ENCODE assay signal across 14 cellular contexts in genomic region chr7:103843689-103844480, GRCh38.
DNase-seq lines count a peak whose midpoint lies in the region; ATAC-seq and TF ChIP-seq lines count a peak whose summit lies in the region.
"Had no signal": no experiment of that assay in that cellular context is flagged by ENCODE, and none has a peak within 500 bp of the region (broad histone marks: within the 10 kb centered on the region; RNA-seq: fewer than 3 reads in every experiment).

No MANE protein-coding gene starts in this region.

- no peak overlapping the region for H2BK15ac ChIP-seq in neuronal stem cell (ENCODE audit: low read length)

- H4K91ac ChIP-seq in neuronal stem cell (ENCODE audit: low read depth, low read length, poor library complexity) = no peak overlapping the region

- no peak overlapping the region for H2BK120ac ChIP-seq in neuronal stem cell (ENCODE audit: low read depth, low read length)

- H2BK5ac ChIP-seq in neuronal stem cell (ENCODE audit: low read length) = no peak overlapping the region

- no peaks in the 10 kb centered on the region for H3K9me3 ChIP-seq in neuronal stem cell (replicated peaks in 1 of 2; ENCODE audit: control insufficient read depth in 2 of 2, insufficient read depth in 1 of 2, low read depth in 1 of 2, low read length in 2 of 2)

- H4K8ac ChIP-seq in neuronal stem cell (ENCODE audit: low read depth, low read length) = no peak overlapping the region

- no peaks in the 10 kb centered on the region for H3K27me3 ChIP-seq in neuronal stem cell (ENCODE audit: control insufficient read depth in 3 of 3, insufficient read depth in 3 of 3, low read depth in 1 of 3, low read length in 3 of 3)

- no peak overlapping the region for H3K14ac ChIP-seq in neuronal stem cell (ENCODE audit: low read length)

- no peaks in the 10 kb centered on the region for H3K36me3 ChIP-seq in neuronal stem cell (replicated peaks in 1 of 2; ENCODE audit: control insufficient read depth in 2 of 2, insufficient read depth in 2 of 2, low read length in 2 of 2)

- no peaks in the 10 kb centered on the region for H3K4me1 ChIP-seq in neuronal stem cell (ENCODE audit: control insufficient read depth in 2 of 2, insufficient read depth in 1 of 2, low read depth in 1 of 2, low read length in 2 of 2)

- H3K27ac ChIP-seq in neuronal stem cell (replicated peaks; ENCODE audit: low read length) = no peak overlapping the region
- H3K27ac ChIP-seq: GM23248 had no signal

- H2BK12ac ChIP-seq in neuronal stem cell (ENCODE audit: low read length) = no peak overlapping the region

- TF ChIP-seq POLR2A in erythroblast (IDR thresholded peaks at IDR 0.05; ENCODE audit: low read length) = no peak

- no peak overlapping the region for H3K4ac ChIP-seq in neuronal stem cell (ENCODE audit: low read length)

- no peak overlapping the region for H2AFZ ChIP-seq in neuronal stem cell (ENCODE audit: low read length)
- H2AFZ ChIP-seq: GM23248 had no signal

- H3K9ac ChIP-seq in neuronal stem cell (ENCODE audit: low read depth, low read length, poor library complexity) = no peak overlapping the region
- H3K9ac ChIP-seq: GM23248 had no signal

- no peak overlapping the region for H3K4me2 ChIP-seq in neuronal stem cell (ENCODE audit: insufficient read depth, low read length, poor library complexity, severe bottlenecking)

- DNase-seq in NCI-H69 (lab: John Stamatoyannopoulos, UW) (peak; percentile 66), OCI-M1 (lab: John Stamatoyannopoulos, UW) (peak; percentile 76), erythroblast (lab: John Stamatoyannopoulos, UW) (peak; percentile 87 to 92), neuronal stem cell (ENCODE audit: low spot score) (no peak), SHP77 (lab: John Stamatoyannopoulos, UW) (no peak)
- DNase-seq: C1 segment of cervical spinal cord; Calu3; CD4-positive, alpha-beta T cell; DMS 273 treated with DMSO at 0.1 percent for 48 hours; GM23248 had no signal

- no peak overlapping the region for H2AK5ac ChIP-seq in neuronal stem cell (ENCODE audit: low read depth, low read length)

- peak overlapping the region; percentile 73 for H3K23ac ChIP-seq in neuronal stem cell (ENCODE audit: low read depth, low read length, poor library complexity)

- no peaks in the 10 kb centered on the region for H3K79me1 ChIP-seq in neuronal stem cell (ENCODE audit: low read depth, low read length)

- no peak overlapping the region for H3K4me3 ChIP-seq in neuronal stem cell (ENCODE audit: low read length in 2 of 2)
- H3K4me3 ChIP-seq: GM12878, GM23248 had no signal

- no peak overlapping the region for H3K18ac ChIP-seq in neuronal stem cell (ENCODE audit: low read length)

- ATAC-seq in HG03025 (IDR thresholded peaks at IDR 0.05; ENCODE audit: low FRiP score, unreplicated experiment) (no peak), HG02970 (IDR thresholded peaks at IDR 0.05; ENCODE audit: low FRiP score, unreplicated experiment) (no peak)
- ATAC-seq: GM12878, HCT116 had no signal

- no CpG with 5 or more reads among the region's 2 CpGs for WGBS in neuronal stem cell (ENCODE audit: extremely low coverage in 2 of 2, insufficient read length in 2 of 2, insufficient replicate concordance in 1 of 2), 2 donors

Comparison
In these comparisons a context has a peak if more than half of its experiments do, and no peak if none do; other contexts are left out.
1. DNase-seq: peak in NCI-H69 (single experiment), OCI-M1 (single experiment) and erythroblast (2 of 2); none in neuronal stem cell (single experiment) and SHP77 (0 of 2).